ENCODE assay signal across 8 cellular contexts in the genomic region with DNA sequence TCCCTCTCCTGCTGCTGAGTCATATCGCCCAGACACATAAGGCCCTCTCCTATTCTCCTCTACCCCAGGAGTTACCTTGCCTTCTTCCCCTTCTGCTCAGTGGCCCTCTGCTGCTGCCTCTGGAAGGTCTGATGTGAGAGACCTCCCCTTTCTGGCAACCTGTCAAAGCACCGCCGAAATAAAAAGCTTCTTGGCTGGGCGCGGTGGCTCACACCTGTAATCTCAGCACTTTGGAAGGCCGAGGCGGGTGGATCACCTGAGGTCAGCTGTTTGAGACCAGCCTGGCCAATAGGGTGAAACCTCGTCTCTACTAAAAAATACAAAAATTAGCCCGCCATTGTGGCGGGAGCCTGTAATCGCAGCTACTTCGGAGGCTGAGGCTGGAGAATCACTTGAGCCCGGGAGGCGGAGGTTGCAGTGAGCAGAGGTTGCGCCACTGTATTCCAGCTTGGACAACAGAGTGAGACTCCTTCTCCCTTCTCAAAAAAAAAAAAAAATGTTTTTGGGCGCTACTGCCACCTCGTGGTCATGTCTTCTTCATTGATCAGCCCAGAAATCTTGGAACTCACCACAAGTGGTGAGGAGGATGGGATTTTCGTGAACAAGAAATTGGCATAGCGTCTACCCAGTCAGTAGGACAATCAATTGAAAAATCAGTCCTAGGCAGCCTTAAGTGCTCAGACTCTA. TPM values are rescaled to one million over a fixed set of nuclear protein-coding genes. Genes with fewer than 3 reads are reported as not detected.
DNase-seq lines count a peak whose midpoint lies in the region; TF ChIP-seq lines count a peak whose summit lies in the region.

No MANE protein-coding gene starts in this region.

- H3K4me3 Mint-ChIP-seq in T-helper 2 cell treated with Interferon-gamma antibody and Interleukin-4, amounts not matched to agents 5 μg/mL and 100 μg/mL, for 36 hours, result no peak overlapping the region

- peak; percentile 65 for TF ChIP-seq CTCF in GM13977 (IDR thresholded peaks at IDR 0.05; ENCODE audit: extremely low read depth, insufficient read depth, missing control alignments)
- TF ChIP-seq CTCF in osteoblast (IDR thresholded peaks at IDR 0.05; ENCODE audit: extremely low read depth, low read depth, low read length), result peak; percentile 53

- no peaks in the 10 kb centered on the region for H3K4me1 ChIP-seq in osteoblast (ENCODE audit: insufficient read depth, low read length)

- in situ Hi-C loops in GM13977 (cut with MboI; ENCODE audit: low pct_unique_long_range_greater_than_20kb, low sequenced_read_pairs, unreplicated experiment), result loop anchor here (25.0 kb wide), 3 partner anchors 107 to 1107 kb away; partner anchors contain the start of gene ZXDB

- no peaks in the 10 kb centered on the region for H3K36me3 Mint-ChIP-seq in T-helper 2 cell treated with Interferon-gamma antibody and Interleukin-4, amounts not matched to agents 5 μg/mL and 100 μg/mL, for 36 hours (ENCODE audit: low read depth)

- H3K27me3 ChIP-seq in osteoblast (ENCODE audit: insufficient read depth, low read length), result no peaks in the 10 kb centered on the region

- H3K27ac ChIP-seq in osteoblast (ENCODE audit: low read depth, low read length), result no peak overlapping the region

- no peaks in the 10 kb centered on the region for H3K36me3 ChIP-seq in osteoblast (ENCODE audit: insufficient read depth, low read length)

- H3K27ac Mint-ChIP-seq in T-helper 2 cell treated with Interferon-gamma antibody and Interleukin-4, amounts not matched to agents 5 μg/mL and 100 μg/mL, for 36 hours, result no peak overlapping the region

- H3K27me3 Mint-ChIP-seq in T-helper 2 cell treated with Interferon-gamma antibody and Interleukin-4, amounts not matched to agents 5 μg/mL and 100 μg/mL, for 36 hours (ENCODE audit: low read depth), result no peaks in the 10 kb centered on the region

- peak; percentile 56 for DNase-seq in CD1c-positive myeloid dendritic cell (ENCODE audit: extremely low spot score)
- DNase-seq in GM13977 (ENCODE audit: low spot score), result no peak
- peak; percentile 55 for DNase-seq in NCI-H460 (ENCODE audit: extremely low read depth, low read depth)
- DNase-seq in dermis blood vessel endothelial cell, result peak; percentile 54
- no peak for DNase-seq in osteoblast (ENCODE audit: insufficient read length, low spot score, missing footprints)
- no peak for DNase-seq in cortex of kidney (lab: John Stamatoyannopoulos, UW)
- DNase-seq in T-helper 2 cell treated with Interferon-gamma antibody and Interleukin-4, amounts not matched to agents 5 μg/mL and 100 μg/mL, for 36 hours (ENCODE audit: low spot score), result no peak
- no peak for DNase-seq in NK-92 (lab: John Stamatoyannopoulos, UW; ENCODE audit: unreplicated experiment)

- no peaks in the 10 kb centered on the region for H3K9me3 ChIP-seq in osteoblast (ENCODE audit: low read depth, low read length)

- peaks cover 2% of the 10 kb centered on the region for H3K4me1 Mint-ChIP-seq in T-helper 2 cell treated with Interferon-gamma antibody and Interleukin-4, amounts not matched to agents 5 μg/mL and 100 μg/mL, for 36 hours (ENCODE audit: low read depth)

- H4K20me1 ChIP-seq in osteoblast (ENCODE audit: insufficient read depth, low read length), result no peaks in the 10 kb centered on the region

- no peak overlapping the region for H3K4me2 ChIP-seq in osteoblast (ENCODE audit: insufficient read depth, low read length)

- no peak overlapping the region for H2AFZ ChIP-seq in osteoblast (ENCODE audit: low read length)

- no peaks in the 10 kb centered on the region for H3K9me3 Mint-ChIP-seq in T-helper 2 cell treated with Interferon-gamma antibody and Interleukin-4, amounts not matched to agents 5 μg/mL and 100 μg/mL, for 36 hours

- H3K4me3 ChIP-seq in osteoblast (ENCODE audit: insufficient read depth, low read length), result no peak overlapping the region

- no peaks in the 10 kb centered on the region for H3K79me2 ChIP-seq in osteoblast (ENCODE audit: insufficient read depth, low read length)

RNA-seq across cellular contexts. Expression of gene ZXDA, which starts 8.6 kb away (rescaled TPM):
- 6.5 and 6.8 TPM in 2 replicates for total RNA-seq in NCI-H460 (2014; rRNA removed; shearing (Covaris generic))
- polyA plus RNA-seq in NCI-H460 (2014; cell fraction: nucleus; rRNA removed), result 2.5 and 3.4 TPM in 2 replicates
- 17.1 and 25.9 TPM in 2 replicates for total RNA-seq in dermis blood vessel endothelial cell
- total RNA-seq in osteoblast, result 6.2 and 7.6 TPM in 2 replicates

Comparison
In these comparisons a context has a peak if more than half of its experiments do, and no peak if none do; other contexts are left out.
1. DNase-seq: peak in CD1c-positive myeloid dendritic cell (single experiment), NCI-H460 (single experiment) and dermis blood vessel endothelial cell (single experiment); none in GM13977 (single experiment), osteoblast (single experiment), cortex of kidney (single experiment), T-helper 2 cell treated with Interferon-gamma antibody and Interleukin-4, amounts not matched to agents 5 μg/mL and 100 μg/mL, for 36 hours (single experiment) and NK-92 (single experiment).